Comparison of ENCODE assay signal across 9 cellular contexts in genomic region chr15:67839358-67839928, GRCh38. TPM values are rescaled to one million over a fixed set of nuclear protein-coding genes. Genes with fewer than 3 reads are reported as not detected.
DNase-seq lines count a peak whose midpoint lies in the region; ATAC-seq lines count a peak whose summit lies in the region.
"Had no signal": no experiment of that assay in that cellular context is flagged by ENCODE, and none has a peak within 500 bp of the region (broad histone marks: within the 10 kb centered on the region; RNA-seq: fewer than 3 reads in every experiment).

No MANE protein-coding gene starts in this region.

- peaks cover 20% of the 10 kb centered on the region for H3K27me3 ChIP-seq in adipocyte (replicated peaks; ENCODE audit: control insufficient read depth, insufficient read depth, low read length)

- peaks cover 39% of the 10 kb centered on the region for H3K4me1 ChIP-seq in adipocyte (ENCODE audit: control insufficient read depth, insufficient read depth, low read length)

- peak overlapping the region; percentile 92 for H3K4me3 ChIP-seq in adipocyte (ENCODE audit: low read length)

- DNase-seq in SIG-M5 treated with dmso at 0.1 percent for 504 hours (lab: John Stamatoyannopoulos, UW; ENCODE audit: unreplicated experiment) (peak; percentile 59), SIG-M5 (lab: John Stamatoyannopoulos, UW) (no peak), NCI-H82 treated with DMSO at 0.1 percent for 48 hours (lab: John Stamatoyannopoulos, UW; ENCODE audit: unreplicated experiment) (peak; percentile 78), adipocyte (ENCODE audit: low read depth) (peak; percentile 54), hepatic stellate cell (ENCODE audit: low spot score) (peak; percentile 62), sciatic nerve (ENCODE audit: low spot score) (no peak), iPS-NIHi11 (ENCODE audit: low spot score) (no peak)

- peak overlapping the region; percentile 94 for H3K9ac ChIP-seq in adipocyte (ENCODE audit: low read length)

- H3K36me3 ChIP-seq in adipocyte (ENCODE audit: control insufficient read depth, insufficient read depth, low read length, severe bottlenecking) = no peaks in the 10 kb centered on the region

- ATAC-seq in HG02970 (IDR thresholded peaks at IDR 0.05; ENCODE audit: low FRiP score, unreplicated experiment) (peak; percentile 10), sciatic nerve (peak; percentile 9)

- no peaks in the 10 kb centered on the region for H3K9me3 ChIP-seq in adipocyte (ENCODE audit: control insufficient read depth, low read length)

- intact Hi-C loops in sciatic nerve (cut with DNase I) = loop anchor here (5.0 kb wide), 2 partner anchors 382 to 892 kb away; no protein-coding TSS in a partner anchor

RNA-seq across cellular contexts. Expression of gene RNU6-1, which starts 0.4 kb away (rescaled TPM):
- total RNA-seq in sciatic nerve = not detected
- total RNA-seq: frontal cortex had no signal

RNA-seq across cellular contexts. Expression of gene SKOR1, which starts 14.1 kb away (rescaled TPM):
- 1.3 TPM for total RNA-seq in sciatic nerve

Comparison
In these comparisons a context has a peak if more than half of its experiments do, and no peak if none do; other contexts are left out.
1. DNase-seq: peak in SIG-M5 treated with dmso at 0.1 percent for 504 hours (single experiment), NCI-H82 treated with DMSO at 0.1 percent for 48 hours (single experiment), adipocyte (single experiment) and hepatic stellate cell (single experiment); none in SIG-M5 (single experiment), sciatic nerve (single experiment) and iPS-NIHi11 (single experiment).